ENCODE assay signal across 8 cellular contexts in genomic region chr7:21426286-21426957, GRCh38. TPM values are rescaled to one million over a fixed set of nuclear protein-coding genes. Genes with fewer than 3 reads are reported as not detected.
A peak's percentile ranks its signal among the peaks of the same experiment; 100 is the strongest.
DNase-seq lines count a peak whose midpoint lies in the region; ATAC-seq and TF ChIP-seq lines count a peak whose summit lies in the region.

No MANE protein-coding gene starts in this region.

- ATAC-seq in sciatic nerve (no peak), GM18498 (IDR thresholded peaks at IDR 0.05; ENCODE audit: unreplicated experiment) (no peak)

- no peak for TF ChIP-seq CTCF in stomach (IDR thresholded peaks at IDR 0.05)

- H3K4me1 Mint-ChIP-seq in activated naive CD4-positive, alpha-beta T cell treated with anti-CD3 and anti-CD28 coated beads for 36 hours (ENCODE audit: low read depth) = peaks cover 31% of the 10 kb centered on the region
- peaks cover 29% of the 10 kb centered on the region for H3K4me1 Mint-ChIP-seq in activated CD4-positive, alpha-beta memory T cell treated with anti-CD3 and anti-CD28 coated beads for 36 hours (ENCODE audit: low read depth)

- intact Hi-C loops in activated naive CD4-positive, alpha-beta T cell treated with anti-CD3 and anti-CD28 coated beads for 36 hours (cut with micrococcal nuclease) = loop anchor here (2.0 to 10.0 kb wide), 9 partner anchors 576 to 1871 kb away; partner anchors contain the start of genes HYCC1, MALSU1, NUP42 and SP8
- intact Hi-C loops in activated CD4-positive, alpha-beta memory T cell treated with anti-CD3 and anti-CD28 coated beads for 36 hours (cut with micrococcal nuclease) = loop anchor here (2.0 to 5.0 kb wide), 3 partner anchors 164 to 1718 kb away; partner anchors contain the start of genes HYCC1 and POLR1F
- intact Hi-C loops in stomach (cut with DNase I; ENCODE audit: low total_unique reads) = no loop called here
- intact Hi-C loops in sciatic nerve (cut with DNase I) = no loop called here

- CTCF ChIA-PET in activated naive CD4-positive, alpha-beta T cell treated with anti-CD3 and anti-CD28 coated beads for 36 hours (lab: Charles Lee) = interaction anchor here (0.6 to 1.6 kb wide), 2 partner anchors 122 to 162 kb away, joined by 3 to 5 read pairs; no protein-coding TSS in a partner anchor
- CTCF ChIA-PET in activated CD4-positive, alpha-beta memory T cell treated with anti-CD3 and anti-CD28 coated beads for 36 hours (lab: Charles Lee) = interaction anchor here (0.8 to 2.1 kb wide), 4 partner anchors 74 to 171 kb away, joined by 3 to 8 read pairs (median 3); no protein-coding TSS in a partner anchor

- H3K9me3 Mint-ChIP-seq in activated naive CD4-positive, alpha-beta T cell treated with anti-CD3 and anti-CD28 coated beads for 36 hours = no peaks in the 10 kb centered on the region
- no peaks in the 10 kb centered on the region for H3K9me3 Mint-ChIP-seq in activated CD4-positive, alpha-beta memory T cell treated with anti-CD3 and anti-CD28 coated beads for 36 hours

- H3K9ac ChIP-seq in iPS-15b (ENCODE audit: low read depth, low read length) = peak overlapping the region; percentile 49

- H3K27me3 ChIP-seq in iPS-15b (ENCODE audit: control insufficient read depth, insufficient read depth, low read length) (no peaks in the 10 kb centered on the region), stomach (no peaks in the 10 kb centered on the region)

- DNase-seq in activated naive CD4-positive, alpha-beta T cell treated with anti-CD3 and anti-CD28 coated beads for 36 hours = no peak
- no peak for DNase-seq in activated naive CD4-positive, alpha-beta T cell (lab: John Stamatoyannopoulos, UW)
- DNase-seq in activated CD4-positive, alpha-beta memory T cell treated with anti-CD3 and anti-CD28 coated beads for 36 hours = peak; percentile 11
- DNase-seq in stomach (no peak), sciatic nerve (ENCODE audit: low spot score) (no peak)
- DNase-seq in effector CD8-positive, alpha-beta T cell (lab: John Stamatoyannopoulos, UW) = no peak

- no peaks in the 10 kb centered on the region for H3K27me3 Mint-ChIP-seq in activated naive CD4-positive, alpha-beta T cell treated with anti-CD3 and anti-CD28 coated beads for 36 hours (ENCODE audit: low read depth)
- no peaks in the 10 kb centered on the region for H3K27me3 Mint-ChIP-seq in activated CD4-positive, alpha-beta memory T cell treated with anti-CD3 and anti-CD28 coated beads for 36 hours

- peaks cover 11% of the 10 kb centered on the region for H3K36me3 Mint-ChIP-seq in activated naive CD4-positive, alpha-beta T cell treated with anti-CD3 and anti-CD28 coated beads for 36 hours (ENCODE audit: low read depth)
- peaks cover 17% of the 10 kb centered on the region for H3K36me3 Mint-ChIP-seq in activated CD4-positive, alpha-beta memory T cell treated with anti-CD3 and anti-CD28 coated beads for 36 hours

- no peak for TF ChIP-seq POLR2A in stomach (IDR thresholded peaks at IDR 0.05)

- H3K27ac Mint-ChIP-seq in activated naive CD4-positive, alpha-beta T cell treated with anti-CD3 and anti-CD28 coated beads for 36 hours = peak overlapping the region; percentile 51
- H3K27ac Mint-ChIP-seq in activated CD4-positive, alpha-beta memory T cell treated with anti-CD3 and anti-CD28 coated beads for 36 hours = peak overlapping the region; percentile 67

- 8 to 16% (median 12%) methylated on average over 12 to 13 of the region's 13 CpGs for WGBS in stomach, 5 donors

- POLR2A ChIA-PET in activated CD4-positive, alpha-beta memory T cell treated with anti-CD3 and anti-CD28 coated beads for 36 hours (lab: Charles Lee) = interaction anchor here (0.5 to 1.8 kb wide), 6 partner anchors 19 to 519 kb away, joined by 3 to 14 read pairs (median 3); no protein-coding TSS in a partner anchor

- peak overlapping the region; percentile 65 to 100 (median 98) for H3K27ac ChIP-seq in stomach

- peak overlapping the region; percentile 98 for H3K4me3 Mint-ChIP-seq in activated naive CD4-positive, alpha-beta T cell treated with anti-CD3 and anti-CD28 coated beads for 36 hours
- peak overlapping the region; percentile 71 for H3K4me3 Mint-ChIP-seq in activated CD4-positive, alpha-beta memory T cell treated with anti-CD3 and anti-CD28 coated beads for 36 hours

- H3K36me3 ChIP-seq in iPS-15b (ENCODE audit: control insufficient read depth, insufficient read depth, low read length) (no peaks in the 10 kb centered on the region), stomach (peaks cover 0 to 5% (median 0%) of the 10 kb centered on the region in 4 donors)

- H3K4me3 ChIP-seq in iPS-15b (ENCODE audit: low read depth, low read length) = peak overlapping the region; percentile 51
- peak overlapping the region; percentile 62 to 80 (median 75) for H3K4me3 ChIP-seq in stomach

- H3K4me1 ChIP-seq in iPS-15b (ENCODE audit: control insufficient read depth, insufficient read depth, low read length) (peaks cover 15% of the 10 kb centered on the region), stomach (peaks cover 30 to 38% (median 34%) of the 10 kb centered on the region in 4 donors)

- H3K9me3 ChIP-seq in iPS-15b (ENCODE audit: control insufficient read depth, insufficient read depth, low read length) (no peaks in the 10 kb centered on the region), stomach (no peaks in the 10 kb centered on the region)

- TF ChIP-seq EP300 in stomach (IDR thresholded peaks at IDR 0.05) = no peak

RNA-seq across cellular contexts. Expression of gene SP4, which starts 1.5 kb away (rescaled TPM):
- 10 to 100 TPM; 13.3 to 15.4 TPM for total RNA-seq in activated naive CD4-positive, alpha-beta T cell treated with anti-CD3 and anti-CD28 coated beads for 36 hours
- 10 to 100 TPM; 18.4 to 19.0 TPM for total RNA-seq in activated CD4-positive, alpha-beta memory T cell treated with anti-CD3 and anti-CD28 coated beads for 36 hours
- total RNA-seq in stomach (10 to 100 TPM in 2 of 5 donors, 1 to 10 TPM in 2, under 1 TPM in 1; 0.58 to 16.7 (median 7.7) TPM), sciatic nerve (11.7 TPM)
- polyA plus RNA-seq in stomach = 1 to 10 TPM; 1.2 to 1.4 (median 1.4) TPM

Comparison
In these comparisons a context has a peak if more than half of its experiments do, and no peak if none do; other contexts are left out.
1. intact Hi-C loops: an anchor here in activated naive CD4-positive, alpha-beta T cell treated with anti-CD3 and anti-CD28 coated beads for 36 hours (2.0 to 10.0 kb wide) and activated CD4-positive, alpha-beta memory T cell treated with anti-CD3 and anti-CD28 coated beads for 36 hours (2.0 to 5.0 kb wide); none called in stomach and sciatic nerve.